19 cellular contexts compared by ENCODE assay signal in the genomic region with DNA sequence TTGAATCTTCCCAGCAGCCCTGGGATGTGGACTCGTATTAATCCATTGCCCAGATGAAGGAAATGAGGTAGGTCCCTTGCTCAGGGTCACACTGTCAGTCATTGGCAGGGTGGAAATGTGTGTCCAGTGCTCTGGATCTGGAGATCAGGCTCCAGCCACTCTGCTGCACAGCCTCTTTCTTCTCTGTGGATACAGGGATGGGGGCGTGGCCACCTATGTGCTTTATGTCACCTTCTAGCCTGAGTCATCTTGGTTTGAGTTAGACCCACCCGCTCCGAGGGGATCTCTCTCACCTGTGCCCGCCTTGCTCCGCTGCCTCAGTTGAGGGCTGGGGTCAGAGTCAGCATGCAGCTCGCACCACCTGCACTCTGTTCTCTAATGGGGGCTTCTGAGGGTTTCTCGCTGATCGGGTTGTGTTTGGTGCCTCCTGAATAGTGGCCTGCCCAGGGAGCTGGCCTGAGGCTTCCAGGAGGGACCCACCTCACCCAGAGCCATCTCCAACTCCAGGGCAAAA.
"Had no signal": no experiment of that assay in that cellular context is flagged by ENCODE, and none has a peak within 500 bp of the region (broad histone marks: within the 10 kb centered on the region; RNA-seq: fewer than 3 reads in every experiment).

No MANE protein-coding gene starts in this region.

- H3K4me3 ChIP-seq: adrenal gland, cardiac muscle cell, heart left ventricle, left lung, ovary, tibial artery had no signal

- H3K27me3 Mint-ChIP-seq: effector memory CD8-positive, alpha-beta T cell; naive thymus-derived CD4-positive, alpha-beta T cell; stimulated activated memory B cell treated with anti-CD40 and anti-IgM and Interleukin-4, amounts not matched to agents 10 μg/mL and 1 μg/mL and 100 μg/mL, for 72 hours had no signal

- ATAC-seq: activated naive CD4-positive, alpha-beta T cell treated with anti-CD3 and anti-CD28 coated beads, Interleukin-2, amount 50 U/mL, for 72 hours; activated T-cell treated with anti-CD3 and anti-CD28 coated beads, Interleukin-2, amount 50 U/mL, for 72 hours; effector memory CD8-positive, alpha-beta T cell; foreskin keratinocyte; left lung; naive thymus-derived CD4-positive, alpha-beta T cell; sciatic nerve; stimulated activated memory B cell treated with anti-CD40 and anti-IgM and Interleukin-4, amounts not matched to agents 10 μg/mL and 1 μg/mL and 100 μg/mL, for 72 hours had no signal

- FAIRE-seq: kidney had no signal

- H3K9me3 Mint-ChIP-seq: activated naive CD4-positive, alpha-beta T cell treated with anti-CD3 and anti-CD28 coated beads, Interleukin-2, amount 50 U/mL, for 72 hours; activated T-cell treated with anti-CD3 and anti-CD28 coated beads, Interleukin-2, amount 50 U/mL, for 72 hours; effector memory CD8-positive, alpha-beta T cell; naive thymus-derived CD4-positive, alpha-beta T cell; stimulated activated memory B cell treated with anti-CD40 and anti-IgM and Interleukin-4, amounts not matched to agents 10 μg/mL and 1 μg/mL and 100 μg/mL, for 72 hours had no signal

- H3K4me1 ChIP-seq: adrenal gland, foreskin keratinocyte, tibial artery had no signal

- H3K36me3 ChIP-seq: ovary had no signal

- H3K4me3 Mint-ChIP-seq: activated T-cell treated with anti-CD3 and anti-CD28 coated beads, Interleukin-2, amount 50 U/mL, for 72 hours; effector memory CD8-positive, alpha-beta T cell; naive thymus-derived CD4-positive, alpha-beta T cell; stimulated activated memory B cell treated with anti-CD40 and anti-IgM and Interleukin-4, amounts not matched to agents 10 μg/mL and 1 μg/mL and 100 μg/mL, for 72 hours had no signal

- H3K9me3 ChIP-seq: adrenal gland, heart left ventricle, left lung, ovary, tibial artery had no signal

- DNase-seq: activated CD4-positive, alpha-beta T cell treated with anti-CD3 and anti-CD28 coated beads for 1 hour; activated CD8-positive, alpha-beta memory T cell treated with anti-CD3 and anti-CD28 coated beads for 24 hours; activated effector memory CD4-positive, alpha-beta T cell treated with anti-CD3 and anti-CD28 coated beads, Interleukin-2, amount 50 U/mL, for 16 hours; activated T-cell treated with anti-CD3 and anti-CD28 coated beads, Interleukin-2, amount 50 U/mL, for 72 hours; adrenal gland; effector memory CD8-positive, alpha-beta T cell; foreskin keratinocyte; kidney; left lung; naive thymus-derived CD4-positive, alpha-beta T cell; ovary; stimulated activated CD4-positive, alpha-beta T cell treated with anti-CD3 and anti-CD28 coated beads, Interleukin-4, amount 100 ng/mL, for 4 hours; tibial artery; WERI-Rb-1 had no signal

- H3K27me3 ChIP-seq: adrenal gland, cardiac muscle cell, foreskin keratinocyte, heart left ventricle, left lung, ovary, tibial artery had no signal

- H3K27ac ChIP-seq: adrenal gland, cardiac muscle cell, foreskin keratinocyte, left lung, ovary, WERI-Rb-1 had no signal

- H3K27ac Mint-ChIP-seq: activated naive CD4-positive, alpha-beta T cell treated with anti-CD3 and anti-CD28 coated beads, Interleukin-2, amount 50 U/mL, for 72 hours; activated T-cell treated with anti-CD3 and anti-CD28 coated beads, Interleukin-2, amount 50 U/mL, for 72 hours; naive thymus-derived CD4-positive, alpha-beta T cell; stimulated activated memory B cell treated with anti-CD40 and anti-IgM and Interleukin-4, amounts not matched to agents 10 μg/mL and 1 μg/mL and 100 μg/mL, for 72 hours had no signal
